ENCODE assay signal across 1 cellular context in genomic region chr7:116598278-116598677, GRCh38.
TF ChIP-seq lines count a peak whose summit lies in the region.

No MANE protein-coding gene starts in this region.

TF ChIP-seq in HCT116, 20 proteins besides CTCF, POLR2A, EP300 and RAD21 (continued from another document):
- no peak for TF ChIP-seq ELF1 (IDR thresholded peaks at IDR 0.05; ENCODE audit: borderline replicate concordance, low read depth)
- TF ChIP-seq, protein P1, sequence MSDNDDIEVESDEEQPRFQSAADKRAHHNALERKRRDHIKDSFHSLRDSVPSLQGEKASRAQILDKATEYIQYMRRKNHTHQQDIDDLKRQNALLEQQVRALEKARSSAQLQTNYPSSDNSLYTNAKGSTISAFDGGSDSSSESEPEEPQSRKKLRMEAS (IDR thresholded peaks at IDR 0.05): no peak
- TF ChIP-seq, protein P2, sequence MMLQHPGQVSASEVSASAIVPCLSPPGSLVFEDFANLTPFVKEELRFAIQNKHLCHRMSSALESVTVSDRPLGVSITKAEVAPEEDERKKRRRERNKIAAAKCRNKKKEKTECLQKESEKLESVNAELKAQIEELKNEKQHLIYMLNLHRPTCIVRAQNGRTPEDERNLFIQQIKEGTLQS (IDR thresholded peaks at IDR 0.05): no peak
- no peak for TF ChIP-seq CBX3 (IDR thresholded peaks at IDR 0.05; ENCODE audit: low read depth)
- no peak for TF ChIP-seq REST (IDR thresholded peaks at IDR 0.05; ENCODE audit: low read depth)
- no peak for TF ChIP-seq ZFX (IDR thresholded peaks at IDR 0.05)
- TF ChIP-seq TCF7L2 (IDR thresholded peaks at IDR 0.05; ENCODE audit: borderline replicate concordance, extremely low read depth, insufficient read depth, insufficient read length): no peak
- no peak for TF ChIP-seq SRF (IDR thresholded peaks at IDR 0.05; ENCODE audit: low read depth)
- TF ChIP-seq SIN3A (IDR thresholded peaks at IDR 0.05; ENCODE audit: low read depth): no peak
